22 cellular contexts compared by ENCODE assay signal in the genomic region with DNA sequence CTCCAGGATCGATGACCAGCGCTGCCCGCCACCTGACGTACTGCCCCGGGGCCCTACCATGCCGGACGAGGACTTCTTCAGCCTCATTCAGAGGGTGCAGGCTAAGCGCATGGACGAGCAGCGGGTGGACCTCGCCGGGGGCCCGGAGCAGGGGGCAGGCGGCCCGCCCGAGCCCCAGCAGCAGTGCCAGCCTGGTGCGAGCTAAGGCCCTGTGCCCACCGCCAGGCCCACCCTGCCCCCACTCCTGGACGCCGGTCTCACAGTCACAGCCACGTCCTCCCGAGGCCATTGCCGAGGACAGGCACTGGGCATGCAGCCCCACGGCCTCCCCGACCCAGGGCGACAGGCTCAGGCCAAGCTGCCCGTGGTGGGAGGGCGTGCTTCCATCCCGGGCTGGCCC. TPM values are rescaled to one million over a fixed set of nuclear protein-coding genes. Genes with fewer than 3 reads are reported as not detected.
A peak's percentile ranks its signal among the peaks of the same experiment; 100 is the strongest.
DNase-seq lines count a peak whose midpoint lies in the region; ATAC-seq, FAIRE-seq and TF ChIP-seq lines count a peak whose summit lies in the region.
"Had no signal": no experiment of that assay in that cellular context is flagged by ENCODE, and none has a peak within 500 bp of the region (broad histone marks: within the 10 kb centered on the region; RNA-seq: fewer than 3 reads in every experiment).

No MANE protein-coding gene starts in this region.

- no peak for ATAC-seq in right cardiac atrium
- ATAC-seq in heart left ventricle, result no peak
- ATAC-seq in K562, result no peak
- no peak for ATAC-seq in HG03025 (IDR thresholded peaks at IDR 0.05; ENCODE audit: low FRiP score, unreplicated experiment)
- ATAC-seq: A549, GM23338 had no signal

- no peaks in the 10 kb centered on the region for H3K27me3 ChIP-seq in right cardiac atrium (ENCODE audit: control insufficient read depth, insufficient read depth)
- H3K27me3 ChIP-seq in heart left ventricle, result no peaks in the 10 kb centered on the region
- H3K27me3 ChIP-seq in K562 (ENCODE audit: control insufficient read depth in 2 of 2, insufficient read depth in 2 of 2, low read length in 2 of 2), result no peaks in the 10 kb centered on the region
- H3K27me3 ChIP-seq: BE2C; BLaER1 treated with 17β-estradiol and CSF1 and Interleukin-3, amounts not matched to agents 10 nM and 100 nM had no signal

- H3K9me3 ChIP-seq in right cardiac atrium (ENCODE audit: control insufficient read depth, low read length), result no peaks in the 10 kb centered on the region
- no peaks in the 10 kb centered on the region for H3K9me3 ChIP-seq in heart left ventricle
- no peaks in the 10 kb centered on the region for H3K9me3 ChIP-seq in HEK293 (ENCODE audit: control insufficient read depth, insufficient read depth, low read depth, low read length)
- no peaks in the 10 kb centered on the region for H3K9me3 ChIP-seq in K562 (replicated peaks; ENCODE audit: control insufficient read depth, insufficient read depth, low read depth, low read length)
- H3K9me3 ChIP-seq: A549; BE2C; BLaER1 treated with 17β-estradiol and CSF1 and Interleukin-3, amounts not matched to agents 10 nM and 100 nM; HAP-1 had no signal

- POLR2A ChIA-PET in HEK293 (lab: Yijun Ruan, JAX), result no interaction called here
- POLR2A ChIA-PET in K562 (lab: Yijun Ruan, JAX), result interaction anchor here (1.8 kb wide), 1 partner anchor 10 kb away, joined by 4 read pairs; no protein-coding TSS in a partner anchor

- DNase-seq in right cardiac atrium, result peak in 2 of 3 donors; percentile 70
- DNase-seq in heart left ventricle, result no peak
- no peak for DNase-seq in K562 (ENCODE audit: extremely low read depth in 1 of 4, low spot score in 3 of 4)
- no peak for DNase-seq in NCI-H524 (lab: John Stamatoyannopoulos, UW)
- DNase-seq: 8988T; ACHN; AML-193; BE2C; CD4-positive, alpha-beta T cell; CD8-positive, alpha-beta memory T cell; DMS 273 treated with DMSO at 0.1 percent for 48 hours; DMS79; GF-D8 had no signal

- H3K4me1 ChIP-seq in right cardiac atrium (ENCODE audit: control insufficient read depth, insufficient read depth, low read length) (no peaks in the 10 kb centered on the region), heart left ventricle (peaks cover 0 to 56% (median 28%) of the 10 kb centered on the region in 12 donors), HEK293 (ENCODE audit: control insufficient read depth, insufficient read depth, low read length) (no peaks in the 10 kb centered on the region; the same call in 1 of the 2 replicates), K562 (replicated peaks in 1 of 2; ENCODE audit: control insufficient read depth in 2 of 2, insufficient read depth in 2 of 2, low read length in 2 of 2) (peaks cover 7 to 94% of the 10 kb centered on the region in 2 experiments; a peak in 4 of 5 replicates)

- no peak for TF ChIP-seq RAD21 in K562 (CRISPR knock-in tag; conservative IDR thresholded peaks at IDR 0.05 in 1 of 2, IDR thresholded peaks at IDR 0.05 in 1 of 2)

- no peak overlapping the region for H2AFZ ChIP-seq in K562 (ENCODE audit: low read depth, low read length)
- H2AFZ ChIP-seq: GM23338 had no signal

- no peak overlapping the region for H3K4me2 ChIP-seq in K562 (ENCODE audit: insufficient read depth, low read length)
- H3K4me2 ChIP-seq: A549; BLaER1 treated with 17β-estradiol and CSF1 and Interleukin-3, amounts not matched to agents 10 nM and 100 nM; GM23338 had no signal

- CTCF ChIA-PET in HEK293 (lab: Yijun Ruan, JAX) (interaction anchor here (0.6 to 1.0 kb wide), 2 partner anchors 18 to 43 kb away, joined by 3 to 6 read pairs; no protein-coding TSS in a partner anchor), K562 (lab: Yijun Ruan, JAX; ENCODE audit: low intra/inter-chr PET ratio) (no interaction called here)

- H3K36me3 ChIP-seq in heart left ventricle (peaks cover 0 to 25% (median 11%) of the 10 kb centered on the region in 9 donors), HEK293 (ENCODE audit: control insufficient read depth in 2 of 2, insufficient read depth in 1 of 2, low read length in 2 of 2) (peaks cover 0 to 25% of the 10 kb centered on the region in 2 experiments; a peak in 1 of 3 replicates), K562 (ENCODE audit: control insufficient read depth, insufficient read depth, low read length) (0 out of 3 replicates have a peak, but pooled peaks cover 5% of the 10 kb centered on the region)
- H3K36me3 ChIP-seq: HAP-1 had no signal

- no peak overlapping the region for H3K9ac ChIP-seq in K562 (ENCODE audit: insufficient read depth in 1 of 2, low read depth in 2 of 2, low read length in 2 of 2)

- FAIRE-seq in K562 (lab: Jason Lieb, UNC), result no peak
- FAIRE-seq: A549, D721Med, GM12891, GM18507 had no signal

- H3K9me1 ChIP-seq in K562 (ENCODE audit: control insufficient read depth, insufficient read depth, low read length), result no peaks in the 10 kb centered on the region

- H3K27ac ChIP-seq in right cardiac atrium (ENCODE audit: low read length) (no peak overlapping the region), heart left ventricle (peak overlapping the region in 1 of 12 donors; percentile 33), HEK293 (ENCODE audit: extremely low read depth, low read depth, low read length) (no peak overlapping the region), K562 (ENCODE audit: extremely low read depth, low read depth, low read length) (no peak overlapping the region)
- H3K27ac ChIP-seq: A549 had no signal

- in situ Hi-C loops in K562 (cut with MboI), result no loop called here

- no peak for TF ChIP-seq EP300 in K562 (IDR thresholded peaks at IDR 0.05; ENCODE audit: low read length)

- no peaks in the 10 kb centered on the region; the same call in 2 of the 3 replicates for H3K79me2 ChIP-seq in K562 (ENCODE audit: control insufficient read depth, insufficient read depth, low read length)

- intact Hi-C loops in right cardiac atrium (cut with DNase I), result no loop called here
- intact Hi-C loops in heart left ventricle (cut with DNase I), result no loop called here
- intact Hi-C loops in K562 (cut with micrococcal nuclease), result no loop called here

- 83% methylated on average over 29 of the region's 29 CpGs for WGBS in right cardiac atrium
- WGBS in heart left ventricle, 4 donors, result 74 to 87% (median 83%) methylated on average over 14 to 29 of the region's 29 CpGs
- WGBS in K562 (ENCODE audit: insufficient coverage, low coverage, missing lambda C conversion rate), result 90% methylated on average over 21 of the region's 29 CpGs

- H3K4me3 ChIP-seq in right cardiac atrium (ENCODE audit: low read length) (no peak overlapping the region), heart left ventricle (no peak overlapping the region), HEK293 (ENCODE audit: low read depth, low read length) (no peak overlapping the region), K562 (no peak overlapping the region)
- H3K4me3 ChIP-seq: A549; BLaER1 treated with 17β-estradiol and CSF1 and Interleukin-3, amounts not matched to agents 10 nM and 100 nM; GM23338; HAP-1 had no signal

- TF ChIP-seq POLR2A in heart left ventricle (IDR thresholded peaks at IDR 0.05) (no peak), K562 (conservative IDR thresholded peaks at IDR 0.05) (no peak)

- no peaks in the 10 kb centered on the region; the same call in 1 of the 2 replicates for H4K20me1 ChIP-seq in K562 (replicated peaks; ENCODE audit: control insufficient read depth, insufficient read depth, low read length)

- TF ChIP-seq CTCF in heart left ventricle (IDR thresholded peaks at IDR 0.05) (no peak), HEK293 (tag by site-specific recombination; IDR thresholded peaks at IDR 0.05) (no peak), K562 (IDR thresholded peaks at IDR 0.05 in 2 of 3, conservative IDR thresholded peaks at IDR 0.05 in 1 of 3; ENCODE audit: insufficient read depth in 2 of 3, low read depth in 1 of 3, low read length in 3 of 3) (no peak)

- no TSS peak for BruUV-seq in K562 (replicated peaks; lab: Mats Ljungman, UMichigan)

RNA-seq across cellular contexts. Expression of a gene that starts 5.5 kb away (rescaled TPM):
- total RNA-seq in right cardiac atrium, result 10 to 100 TPM; 15.2 to 24.9 (median 22.2) TPM
- polyA plus RNA-seq in right cardiac atrium, result 17.1 TPM
- total RNA-seq in heart left ventricle, result 10 to 100 TPM; 21.3 to 67.8 (median 33.6) TPM
- 10 to 100 TPM; 22.6 to 36.8 TPM for polyA plus RNA-seq in heart left ventricle
- total RNA-seq in K562 (2011; cell fraction: chromatin; rRNA removed; ENCODE audit: low replicate concordance), result 3.5 and 12.0 TPM in 2 replicates
- total RNA-seq in K562 (2011; cell fraction: nucleolus; rRNA removed), result 9.3 and 11.7 TPM in 2 replicates
- total RNA-seq in K562 (2011; cell fraction: nucleoplasm; rRNA removed), result 3.4 and 4.8 TPM in 2 replicates
- total RNA-seq in K562 (2014; rRNA removed), result 44.6 and 56.7 TPM in 2 replicates
- 2.2 and 3.4 TPM in 2 replicates for total RNA-seq in K562 (2014; rRNA removed; fragmentation: Illumina TruSeq; extraction: Trizol)
- total RNA-seq in K562 (2015; rRNA removed; fragmentation: Illumina TruSeq; extraction: Trizol), result 10.0 and 10.8 TPM in 2 replicates
- 25.6 and 25.8 TPM in 2 replicates for total RNA-seq in K562 (2021)
- 3.1 and 3.2 TPM in 2 replicates for polyA plus RNA-seq in K562 (2011; rRNA removed)
- polyA plus RNA-seq in K562 (2011; cell fraction: cytosol; rRNA removed), result 7.6 and 27.3 TPM in 2 replicates
- polyA plus RNA-seq in K562 (2011; cell fraction: nucleus; rRNA removed), result 4.2 and 7.4 TPM in 2 replicates
- polyA plus RNA-seq in K562 (2012), result 8.5 and 15.9 TPM in 2 replicates
- 2.2 and 4.2 TPM in 2 replicates for polyA plus RNA-seq in K562 (2014; fragmentation: Illumina TruSeq; extraction: Trizol)
- under 1 TPM; 0.17 to 0.36 TPM for polyA plus RNA-seq in K562 (2014; fragmentation: Nextera tagmentation; extraction: Ambion mirVana)
- 22.1 and 29.8 TPM in 2 replicates for polyA plus RNA-seq in K562 (2014; rRNA removed)
- 0.28 TPM in 1 of 2 replicates, not detected in the other for polyA minus RNA-seq in K562 (2011; rRNA and poly(A)+ RNA removed)
- polyA minus RNA-seq in K562 (2011; cell fraction: cytosol; rRNA and poly(A)+ RNA removed), result 2.6 and 3.4 TPM in 2 replicates
- 2.9 and 3.6 TPM in 2 replicates for polyA minus RNA-seq in K562 (2011; cell fraction: nucleus; rRNA and poly(A)+ RNA removed)

RNA-seq across cellular contexts. Expression of a gene that starts 15.5 kb away (rescaled TPM):
- total RNA-seq in right cardiac atrium, result 1 to 10 TPM in 2 of 4 donors, under 1 TPM in 2; 0.76 to 2.1 (median 1.0) TPM
- 0.68 TPM for polyA plus RNA-seq in right cardiac atrium
- total RNA-seq in heart left ventricle, result 1 to 10 TPM in 2 of 9 donors, under 1 TPM in 7; 0.30 to 7.1 (median 0.77) TPM
- polyA plus RNA-seq in heart left ventricle, result under 1 TPM; 0.69 to 1.00 TPM
- 37.4 and 149 TPM in 2 replicates for total RNA-seq in K562 (2011; cell fraction: chromatin; rRNA removed; ENCODE audit: low replicate concordance)
- total RNA-seq in K562 (2011; cell fraction: nucleolus; rRNA removed), result 92.6 and 92.9 TPM in 2 replicates
- 39.7 and 46.5 TPM in 2 replicates for total RNA-seq in K562 (2011; cell fraction: nucleoplasm; rRNA removed)
- total RNA-seq in K562 (2014; rRNA removed), result 37.6 and 40.1 TPM in 2 replicates
- 3.5 and 3.6 TPM in 2 replicates for total RNA-seq in K562 (2014; rRNA removed; fragmentation: Illumina TruSeq; extraction: Trizol)
- total RNA-seq in K562 (2015; rRNA removed; fragmentation: Illumina TruSeq; extraction: Trizol), result 14.6 and 15.8 TPM in 2 replicates
- total RNA-seq in K562 (2021), result 35.6 and 42.7 TPM in 2 replicates
- polyA plus RNA-seq in K562 (2011; rRNA removed), result 9.7 and 27.8 TPM in 2 replicates
- 10.5 and 13.4 TPM in 2 replicates for polyA plus RNA-seq in K562 (2011; cell fraction: cytosol; rRNA removed)
- polyA plus RNA-seq in K562 (2011; cell fraction: nucleus; rRNA removed), result 231 and 234 TPM in 2 replicates
- polyA plus RNA-seq in K562 (2012), result 21.9 and 61.0 TPM in 2 replicates
- polyA plus RNA-seq in K562 (2014; fragmentation: Illumina TruSeq; extraction: Trizol), result 4.7 and 13.2 TPM in 2 replicates
- polyA plus RNA-seq in K562 (2014; fragmentation: Nextera tagmentation; extraction: Ambion mirVana), result 1 to 10 TPM; 1.7 to 2.0 TPM
- polyA plus RNA-seq in K562 (2014; rRNA removed), result 40.4 and 53.0 TPM in 2 replicates
- polyA minus RNA-seq in K562 (2011; rRNA and poly(A)+ RNA removed), result 4.8 and 5.0 TPM in 2 replicates
- polyA minus RNA-seq in K562 (2011; cell fraction: cytosol; rRNA and poly(A)+ RNA removed), result 7.2 and 12.8 TPM in 2 replicates
- 25.8 and 55.4 TPM in 2 replicates for polyA minus RNA-seq in K562 (2011; cell fraction: nucleus; rRNA and poly(A)+ RNA removed)
- polyA plus RNA-seq: CD8-positive, alpha-beta memory T cell had no signal

RNA-seq across cellular contexts. Expression of a gene that starts 30.7 kb away (rescaled TPM):
- total RNA-seq in right cardiac atrium (10 to 100 TPM; 46.3 to 90.6 (median 71.6) TPM), heart left ventricle (10 to 100 TPM; 24.1 to 52.0 (median 31.7) TPM), K562 (2014; rRNA removed) (12.7 and 16.0 TPM in 2 replicates), K562 (2014; rRNA removed; fragmentation: Illumina TruSeq; extraction: Trizol) (0.54 and 0.76 TPM in 2 replicates), K562 (2015; rRNA removed; fragmentation: Illumina TruSeq; extraction: Trizol) (3.1 and 4.1 TPM in 2 replicates), K562 (2021) (12.4 and 14.2 TPM in 2 replicates)
- polyA plus RNA-seq in right cardiac atrium (73.3 TPM), heart left ventricle (10 to 100 TPM; 31.5 to 80.2 TPM), K562 (2011; rRNA removed) (5.4 and 6.7 TPM in 2 replicates), K562 (2014; fragmentation: Illumina TruSeq; extraction: Trizol) (1.9 and 5.2 TPM in 2 replicates), K562 (2014; fragmentation: Nextera tagmentation; extraction: Ambion mirVana) (under 1 TPM; 0.04 to 0.10 TPM), K562 (2014; rRNA removed) (9.2 and 10.1 TPM in 2 replicates)
- total RNA-seq in K562 (2011; cell fraction: chromatin; rRNA removed; ENCODE audit: low replicate concordance), result 13.9 and 58.1 TPM in 2 replicates
- total RNA-seq in K562 (2011; cell fraction: nucleolus; rRNA removed), result 30.3 and 36.2 TPM in 2 replicates
- total RNA-seq in K562 (2011; cell fraction: nucleoplasm; rRNA removed), result 16.3 and 19.9 TPM in 2 replicates
- 5.4 and 23.3 TPM in 2 replicates for polyA plus RNA-seq in K562 (2011; cell fraction: cytosol; rRNA removed)
- polyA plus RNA-seq in K562 (2011; cell fraction: nucleus; rRNA removed), result 21.3 and 47.7 TPM in 2 replicates
- polyA plus RNA-seq in K562 (2012), result 5.3 and 13.8 TPM in 2 replicates
- polyA minus RNA-seq in K562 (2011; rRNA and poly(A)+ RNA removed), result 1.4 and 3.0 TPM in 2 replicates
- polyA minus RNA-seq in K562 (2011; cell fraction: cytosol; rRNA and poly(A)+ RNA removed), result 7.8 and 9.2 TPM in 2 replicates
- 12.7 and 13.3 TPM in 2 replicates for polyA minus RNA-seq in K562 (2011; cell fraction: nucleus; rRNA and poly(A)+ RNA removed)

RNA-seq across cellular contexts. Expression of a gene that starts 42.0 kb away (rescaled TPM):
- 1 to 10 TPM; 3.2 to 4.4 (median 3.9) TPM for total RNA-seq in right cardiac atrium
- polyA plus RNA-seq in right cardiac atrium, result 3.7 TPM
- 1 to 10 TPM; 3.1 to 7.8 (median 4.5) TPM for total RNA-seq in heart left ventricle
- 1 to 10 TPM; 4.0 to 4.3 TPM for polyA plus RNA-seq in heart left ventricle
- total RNA-seq in K562 (2011; cell fraction: chromatin; rRNA removed; ENCODE audit: low replicate concordance), result 42.9 and 79.4 TPM in 2 replicates
- 32.0 TPM in 2 replicates for total RNA-seq in K562 (2011; cell fraction: nucleolus; rRNA removed)
- 23.1 and 26.3 TPM in 2 replicates for total RNA-seq in K562 (2011; cell fraction: nucleoplasm; rRNA removed)
- total RNA-seq in K562 (2014; rRNA removed), result 14.4 and 15.8 TPM in 2 replicates
- total RNA-seq in K562 (2014; rRNA removed; fragmentation: Illumina TruSeq; extraction: Trizol), result 7.1 and 8.8 TPM in 2 replicates
- 9.3 and 11.1 TPM in 2 replicates for total RNA-seq in K562 (2015; rRNA removed; fragmentation: Illumina TruSeq; extraction: Trizol)
- 17.1 and 18.7 TPM in 2 replicates for total RNA-seq in K562 (2021)
- 4.4 and 4.5 TPM in 2 replicates for polyA plus RNA-seq in K562 (2011; rRNA removed)
- 3.2 and 7.4 TPM in 2 replicates for polyA plus RNA-seq in K562 (2011; cell fraction: cytosol; rRNA removed)
- 16.1 and 32.6 TPM in 2 replicates for polyA plus RNA-seq in K562 (2011; cell fraction: nucleus; rRNA removed)
- polyA plus RNA-seq in K562 (2012), result 9.7 and 10.5 TPM in 2 replicates
- 8.8 and 9.0 TPM in 2 replicates for polyA plus RNA-seq in K562 (2014; fragmentation: Illumina TruSeq; extraction: Trizol)
- under 1 TPM; 0.21 to 0.46 TPM for polyA plus RNA-seq in K562 (2014; fragmentation: Nextera tagmentation; extraction: Ambion mirVana)
- 18.7 and 21.8 TPM in 2 replicates for polyA plus RNA-seq in K562 (2014; rRNA removed)
- polyA minus RNA-seq in K562 (2011; rRNA and poly(A)+ RNA removed), result 6.7 and 10.2 TPM in 2 replicates
- 6.1 and 7.4 TPM in 2 replicates for polyA minus RNA-seq in K562 (2011; cell fraction: cytosol; rRNA and poly(A)+ RNA removed)
- 8.3 and 11.7 TPM in 2 replicates for polyA minus RNA-seq in K562 (2011; cell fraction: nucleus; rRNA and poly(A)+ RNA removed)

RNA-seq across cellular contexts. Expression of a gene that starts 52.4 kb away (rescaled TPM):
- total RNA-seq in right cardiac atrium, result 10 to 100 TPM; 18.2 to 22.9 (median 20.1) TPM
- polyA plus RNA-seq in right cardiac atrium, result 13.6 TPM
- total RNA-seq in heart left ventricle, result 10 to 100 TPM; 12.4 to 26.6 (median 18.4) TPM
- 10 to 100 TPM; 11.8 to 27.7 TPM for polyA plus RNA-seq in heart left ventricle
- total RNA-seq in K562 (2011; cell fraction: chromatin; rRNA removed; ENCODE audit: low replicate concordance), result 129 and 278 TPM in 2 replicates
- total RNA-seq in K562 (2011; cell fraction: nucleolus; rRNA removed), result 185 and 197 TPM in 2 replicates
- 143 and 151 TPM in 2 replicates for total RNA-seq in K562 (2011; cell fraction: nucleoplasm; rRNA removed)
- 79.0 and 88.8 TPM in 2 replicates for total RNA-seq in K562 (2014; rRNA removed)
- total RNA-seq in K562 (2014; rRNA removed; fragmentation: Illumina TruSeq; extraction: Trizol), result 38.1 and 38.3 TPM in 2 replicates
- total RNA-seq in K562 (2015; rRNA removed; fragmentation: Illumina TruSeq; extraction: Trizol), result 61.3 and 65.5 TPM in 2 replicates
- 101 and 104 TPM in 2 replicates for total RNA-seq in K562 (2021)
- polyA plus RNA-seq in K562 (2011; rRNA removed), result 77.3 and 92.6 TPM in 2 replicates
- polyA plus RNA-seq in K562 (2011; cell fraction: cytosol; rRNA removed), result 45.3 and 59.9 TPM in 2 replicates
- polyA plus RNA-seq in K562 (2011; cell fraction: nucleus; rRNA removed), result 432 and 490 TPM in 2 replicates
- polyA plus RNA-seq in K562 (2012), result 54.6 and 62.9 TPM in 2 replicates
- 72.6 and 75.9 TPM in 2 replicates for polyA plus RNA-seq in K562 (2014; fragmentation: Illumina TruSeq; extraction: Trizol)
- polyA plus RNA-seq in K562 (2014; fragmentation: Nextera tagmentation; extraction: Ambion mirVana), result 1 to 10 TPM; 6.7 to 9.6 TPM
- polyA plus RNA-seq in K562 (2014; rRNA removed), result 106 and 108 TPM in 2 replicates
- polyA minus RNA-seq in K562 (2011; rRNA and poly(A)+ RNA removed), result 19.2 and 21.9 TPM in 2 replicates
- 33.9 and 46.1 TPM in 2 replicates for polyA minus RNA-seq in K562 (2011; cell fraction: cytosol; rRNA and poly(A)+ RNA removed)
- polyA minus RNA-seq in K562 (2011; cell fraction: nucleus; rRNA and poly(A)+ RNA removed), result 76.5 and 84.3 TPM in 2 replicates

Comparison
In these comparisons a context has a peak if more than half of its experiments do, and no peak if none do; other contexts are left out.
1. DNase-seq: peak in right cardiac atrium (2 of 3); none in heart left ventricle (0 of 5), K562 (0 of 4) and NCI-H524 (0 of 2).